8 cellular contexts compared by ENCODE assay signal in the genomic region with DNA sequence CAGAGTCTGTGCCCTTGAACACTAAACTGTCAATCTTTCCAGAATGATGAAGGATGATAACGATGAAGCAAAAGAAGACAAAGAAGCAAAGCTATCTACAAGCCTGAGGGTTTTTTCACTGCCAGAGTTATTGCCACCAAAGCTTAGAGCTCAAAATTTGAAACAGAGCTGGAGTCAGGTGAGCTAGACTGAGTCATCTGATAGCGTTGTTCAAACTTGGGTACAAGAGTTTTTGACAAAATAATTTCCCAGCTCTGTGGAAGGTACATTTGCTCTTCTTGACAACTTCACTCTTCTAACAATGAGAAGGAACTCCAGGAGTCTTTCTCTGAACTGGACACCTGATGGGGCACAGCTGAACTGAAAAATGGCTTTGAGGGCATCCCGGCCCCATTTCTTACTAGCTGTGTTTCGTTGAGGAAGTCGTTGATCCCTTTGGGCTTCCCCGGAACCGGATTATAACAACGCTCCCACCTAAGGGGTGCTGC. TPM values are rescaled to one million over a fixed set of nuclear protein-coding genes. Genes with fewer than 3 reads are reported as not detected.
DNase-seq lines count a peak whose midpoint lies in the region; TF ChIP-seq lines count a peak whose summit lies in the region.

No MANE protein-coding gene starts in this region.

- DNase-seq in NK-92 treated with Interleukin-12 subunit alpha and Interleukin-12 subunit beta, amount 100 ng/mL, for 24 hours (lab: John Stamatoyannopoulos, UW), result peak; percentile 24
- DNase-seq in NK-92 (lab: John Stamatoyannopoulos, UW; ENCODE audit: unreplicated experiment), result no peak
- no peak for DNase-seq in chondrocyte (ENCODE audit: low spot score)
- no peak for DNase-seq in AG08396 (ENCODE audit: low spot score)
- DNase-seq in SIG-M5 (lab: John Stamatoyannopoulos, UW), result no peak
- no peak for DNase-seq in DMS153 (lab: John Stamatoyannopoulos, UW)

- peaks cover 36% of the 10 kb centered on the region for H3K4me1 Mint-ChIP-seq in chondrocyte (ENCODE audit: low read depth)

- TF ChIP-seq CTCF in KMS-11 (conservative IDR thresholded peaks at IDR 0.05; ENCODE audit: low read depth, low read length) (no peak), chondrocyte (IDR thresholded peaks at IDR 0.05) (no peak)

- peak overlapping the region; percentile 88 for H3K4me2 ChIP-seq in KMS-11

- H3K27ac ChIP-seq in KMS-11, result peak overlapping the region; percentile 54
- peak overlapping the region; percentile 80 for H3K27ac ChIP-seq in muscle layer of duodenum (ENCODE audit: low read length)

- H3K4me1 ChIP-seq in KMS-11 (ENCODE audit: low read depth, poor library complexity, severe bottlenecking) (peaks cover 16% of the 10 kb centered on the region), muscle layer of duodenum (ENCODE audit: control insufficient read depth in 1 of 2, insufficient read depth in 2 of 2, low read length in 2 of 2) (peaks cover 6 to 7% of the 10 kb centered on the region in 2 donors)

- H3K79me2 ChIP-seq in KMS-11 (ENCODE audit: insufficient read depth, low read depth), result peaks cover 14% of the 10 kb centered on the region

- H3K4me3 Mint-ChIP-seq in chondrocyte (ENCODE audit: unreplicated experiment), result peak overlapping the region; percentile 98

- peaks cover under 1% of the 10 kb centered on the region for H3K36me3 Mint-ChIP-seq in chondrocyte (ENCODE audit: low read depth)

- H3K9ac ChIP-seq in KMS-11, result peak overlapping the region; percentile 79

- no peaks in the 10 kb centered on the region for H3K27me3 Mint-ChIP-seq in chondrocyte (ENCODE audit: low read depth)

- no peaks in the 10 kb centered on the region for H3K9me3 ChIP-seq in muscle layer of duodenum (ENCODE audit: control insufficient read depth in 1 of 2, low read length in 2 of 2)

- peak overlapping the region; percentile 76 for H2AFZ ChIP-seq in KMS-11 (ENCODE audit: low read depth)

- no peaks in the 10 kb centered on the region for H4K20me1 ChIP-seq in KMS-11 (ENCODE audit: insufficient read depth)

- H3K27me3 ChIP-seq in KMS-11 (ENCODE audit: insufficient read depth, low read depth) (no peaks in the 10 kb centered on the region), muscle layer of duodenum (ENCODE audit: low read depth, low read length) (no peaks in the 10 kb centered on the region)

- H3K4me3 ChIP-seq in KMS-11 (IDR thresholded peaks at IDR 0.05; ENCODE audit: insufficient read depth, low read depth, low read length) (peak overlapping the region; percentile 97), muscle layer of duodenum (ENCODE audit: low read depth in 1 of 2, low read length in 2 of 2) (peak overlapping the region; percentile 88 to 89)

- H3K9me3 Mint-ChIP-seq in chondrocyte (ENCODE audit: low read depth), result no peaks in the 10 kb centered on the region

- H3K36me3 ChIP-seq in KMS-11 (ENCODE audit: insufficient read depth), result no peaks in the 10 kb centered on the region
- no peaks in the 10 kb centered on the region for H3K36me3 ChIP-seq in muscle layer of duodenum (ENCODE audit: control insufficient read depth in 1 of 2, insufficient read depth in 2 of 2, low read length in 2 of 2)

- H3K27ac Mint-ChIP-seq in chondrocyte (ENCODE audit: unreplicated experiment), result peak overlapping the region; percentile 100

RNA-seq across cellular contexts. Expression of a gene that starts 0.7 kb away (rescaled TPM):
- total RNA-seq in chondrocyte, result 17.8 to 24.1 TPM (median 23.3 TPM) in 3 replicates
